ENCODE assay signal across 8 cellular contexts in genomic region chr11:42770444-42771065, GRCh38.
DNase-seq lines count a peak whose midpoint lies in the region; ATAC-seq and TF ChIP-seq lines count a peak whose summit lies in the region.

No MANE protein-coding gene starts in this region.

- no peaks in the 10 kb centered on the region for H3K9me3 Mint-ChIP-seq in activated naive CD4-positive, alpha-beta T cell treated with anti-CD3 and anti-CD28 coated beads, Interleukin-2, amount 10 ng/mL, durations not matched to agents 7 days and 5 days
- H3K9me3 Mint-ChIP-seq in activated CD8-positive, alpha-beta memory T cell treated with anti-CD3 and anti-CD28 coated beads, Interleukin-2, amount 10 ng/mL, durations not matched to agents 7 days and 5 days (ENCODE audit: low read depth) = no peaks in the 10 kb centered on the region
- H3K9me3 Mint-ChIP-seq in Calu3 (ENCODE audit: low read depth, unreplicated experiment) = peaks cover 8% of the 10 kb centered on the region

- peak; percentile 20 for DNase-seq in activated naive CD4-positive, alpha-beta T cell treated with anti-CD3 and anti-CD28 coated beads, Interleukin-2, amount 10 ng/mL, durations not matched to agents 7 days and 5 days
- DNase-seq in activated naive CD4-positive, alpha-beta T cell treated with anti-CD3 and anti-CD28 coated beads, Interleukin-2, amount 50 U/mL, for 16 hours = no peak
- peak; percentile 4 for DNase-seq in RPMI8226
- DNase-seq in iPS-NIHi11 (ENCODE audit: low spot score) = peak; percentile 62
- no peak for DNase-seq in activated CD8-positive, alpha-beta memory T cell treated with anti-CD3 and anti-CD28 coated beads, Interleukin-2, amount 10 ng/mL, durations not matched to agents 7 days and 5 days
- DNase-seq in amniotic stem cell (lab: John Stamatoyannopoulos, UW) = no peak
- DNase-seq in Calu3 = no peak

- intact Hi-C loops in Calu3 (cut with micrococcal nuclease; ENCODE audit: unreplicated experiment) = no loop called here

- no peak for TF ChIP-seq CTCF in Calu3 (IDR thresholded peaks at IDR 0.05; ENCODE audit: unreplicated experiment)

- no TSS peak for BruUV-seq in Calu3 (replicated peaks; lab: Mats Ljungman, UMichigan)

- no peak overlapping the region for H3K4me3 Mint-ChIP-seq in activated naive CD4-positive, alpha-beta T cell treated with anti-CD3 and anti-CD28 coated beads, Interleukin-2, amount 10 ng/mL, durations not matched to agents 7 days and 5 days
- no peak overlapping the region for H3K4me3 Mint-ChIP-seq in activated CD8-positive, alpha-beta memory T cell treated with anti-CD3 and anti-CD28 coated beads, Interleukin-2, amount 10 ng/mL, durations not matched to agents 7 days and 5 days
- H3K4me3 Mint-ChIP-seq in Calu3 (ENCODE audit: low read depth, unreplicated experiment) = no peak overlapping the region

- H3K27ac Mint-ChIP-seq in activated naive CD4-positive, alpha-beta T cell treated with anti-CD3 and anti-CD28 coated beads, Interleukin-2, amount 10 ng/mL, durations not matched to agents 7 days and 5 days = no peak overlapping the region
- H3K27ac Mint-ChIP-seq in activated CD8-positive, alpha-beta memory T cell treated with anti-CD3 and anti-CD28 coated beads, Interleukin-2, amount 10 ng/mL, durations not matched to agents 7 days and 5 days = no peak overlapping the region
- H3K27ac Mint-ChIP-seq in Calu3 (ENCODE audit: unreplicated experiment) = no peak overlapping the region

- CTCF ChIA-PET in activated naive CD4-positive, alpha-beta T cell treated with anti-CD3 and anti-CD28 coated beads, Interleukin-2, amount 10 ng/mL, durations not matched to agents 7 days and 5 days (lab: Charles Lee) = interaction anchor here (1.4 kb wide), 1 partner anchor 513 kb away, joined by 7 read pairs; no protein-coding TSS in a partner anchor
- CTCF ChIA-PET in activated CD8-positive, alpha-beta memory T cell treated with anti-CD3 and anti-CD28 coated beads, Interleukin-2, amount 10 ng/mL, durations not matched to agents 7 days and 5 days (lab: Charles Lee) = interaction anchor here (0.7 kb wide), 1 partner anchor 9 kb away, joined by 3 read pairs; no protein-coding TSS in a partner anchor
- CTCF ChIA-PET in Calu3 (lab: Charles Lee) = interaction anchor here (0.6 kb wide), 1 partner anchor 512 kb away, joined by 4 read pairs; no protein-coding TSS in a partner anchor

- no peaks in the 10 kb centered on the region for H3K4me1 Mint-ChIP-seq in activated naive CD4-positive, alpha-beta T cell treated with anti-CD3 and anti-CD28 coated beads, Interleukin-2, amount 10 ng/mL, durations not matched to agents 7 days and 5 days
- H3K4me1 Mint-ChIP-seq in activated CD8-positive, alpha-beta memory T cell treated with anti-CD3 and anti-CD28 coated beads, Interleukin-2, amount 10 ng/mL, durations not matched to agents 7 days and 5 days = no peaks in the 10 kb centered on the region
- H3K4me1 Mint-ChIP-seq in Calu3 (ENCODE audit: low read depth, unreplicated experiment) = no peaks in the 10 kb centered on the region

- H3K36me3 Mint-ChIP-seq in activated naive CD4-positive, alpha-beta T cell treated with anti-CD3 and anti-CD28 coated beads, Interleukin-2, amount 10 ng/mL, durations not matched to agents 7 days and 5 days = no peaks in the 10 kb centered on the region
- H3K36me3 Mint-ChIP-seq in activated CD8-positive, alpha-beta memory T cell treated with anti-CD3 and anti-CD28 coated beads, Interleukin-2, amount 10 ng/mL, durations not matched to agents 7 days and 5 days = no peaks in the 10 kb centered on the region
- H3K36me3 Mint-ChIP-seq in Calu3 (ENCODE audit: insufficient read depth, unreplicated experiment) = no peaks in the 10 kb centered on the region

- H3K27me3 Mint-ChIP-seq in activated naive CD4-positive, alpha-beta T cell treated with anti-CD3 and anti-CD28 coated beads, Interleukin-2, amount 10 ng/mL, durations not matched to agents 7 days and 5 days = no peaks in the 10 kb centered on the region
- H3K27me3 Mint-ChIP-seq in activated CD8-positive, alpha-beta memory T cell treated with anti-CD3 and anti-CD28 coated beads, Interleukin-2, amount 10 ng/mL, durations not matched to agents 7 days and 5 days = no peaks in the 10 kb centered on the region
- H3K27me3 Mint-ChIP-seq in Calu3 (ENCODE audit: unreplicated experiment) = no peaks in the 10 kb centered on the region

- peak; percentile 64 for ATAC-seq in HG02884 (IDR thresholded peaks at IDR 0.05; ENCODE audit: unreplicated experiment)
- no peak for ATAC-seq in activated CD8-positive, alpha-beta memory T cell treated with anti-CD3 and anti-CD28 coated beads, Interleukin-2, amount 10 ng/mL, durations not matched to agents 7 days and 5 days

Comparison
In these comparisons a context has a peak if more than half of its experiments do, and no peak if none do; other contexts are left out.
1. DNase-seq: peak in activated naive CD4-positive, alpha-beta T cell treated with anti-CD3 and anti-CD28 coated beads, Interleukin-2, amount 10 ng/mL, durations not matched to agents 7 days and 5 days (single experiment), RPMI8226 (single experiment) and iPS-NIHi11 (single experiment); none in activated naive CD4-positive, alpha-beta T cell treated with anti-CD3 and anti-CD28 coated beads, Interleukin-2, amount 50 U/mL, for 16 hours (single experiment), activated CD8-positive, alpha-beta memory T cell treated with anti-CD3 and anti-CD28 coated beads, Interleukin-2, amount 10 ng/mL, durations not matched to agents 7 days and 5 days (single experiment), amniotic stem cell (single experiment) and Calu3 (single experiment).